Comparison of ENCODE assay signal across 1 cellular context in the genomic region with DNA sequence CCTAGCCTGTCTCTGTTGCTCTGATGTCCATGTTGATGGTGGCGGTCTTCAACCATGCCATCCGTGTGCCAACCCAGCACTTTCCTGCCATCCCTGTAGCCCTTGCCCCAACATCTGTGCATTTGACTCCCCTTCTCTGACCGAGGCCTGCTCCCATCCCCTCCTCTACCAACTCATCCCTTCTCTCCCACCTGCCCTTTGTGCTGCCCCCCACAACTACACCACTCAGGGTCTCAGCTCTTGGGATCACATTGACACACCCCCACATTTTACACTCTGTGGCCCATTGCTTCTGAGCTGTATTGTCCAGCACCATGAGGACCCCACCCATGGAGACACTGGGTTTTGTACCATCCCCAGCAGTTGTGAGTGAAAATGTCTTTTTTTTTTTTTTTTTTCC.
TF ChIP-seq lines count a peak whose summit lies in the region.

No MANE protein-coding gene starts in this region.

TF ChIP-seq in H1, 55 proteins besides CTCF, POLR2A, EP300 and RAD21:
- TF ChIP-seq SP2 (IDR thresholded peaks at IDR 0.05; ENCODE audit: low read length) = no peak
- TF ChIP-seq CHD1 (IDR thresholded peaks at IDR 0.05; ENCODE audit: low read depth, low read length) = no peak
- TF ChIP-seq FOSL1 (IDR thresholded peaks at IDR 0.05; ENCODE audit: insufficient read depth, low read depth, low read length) = no peak
- TF ChIP-seq EGR1 (IDR thresholded peaks at IDR 0.05; ENCODE audit: borderline replicate concordance, low read depth, low read length) = no peak
- no peak for TF ChIP-seq SUZ12 (IDR thresholded peaks at IDR 0.05; ENCODE audit: low read length)
- TF ChIP-seq BRCA1 (IDR thresholded peaks at IDR 0.05; ENCODE audit: low read depth, low read length) = no peak
- TF ChIP-seq CHD7 (IDR thresholded peaks at IDR 0.05; ENCODE audit: insufficient replicate concordance, low read length) = no peak
- no peak for TF ChIP-seq SIRT6 (IDR thresholded peaks at IDR 0.05; ENCODE audit: low read length)
- no peak for TF ChIP-seq POU5F1 (IDR thresholded peaks at IDR 0.05; ENCODE audit: low read depth, low read length)
- TF ChIP-seq BACH1 (IDR thresholded peaks at IDR 0.05; ENCODE audit: low read length) = no peak
- TF ChIP-seq TBP (IDR thresholded peaks at IDR 0.05; ENCODE audit: low read depth, low read length) = no peak
- TF ChIP-seq MAFK (IDR thresholded peaks at IDR 0.05; ENCODE audit: low read depth, low read length) = no peak
- TF ChIP-seq USF2 (IDR thresholded peaks at IDR 0.05; ENCODE audit: low read length) = no peak
- TF ChIP-seq CBX5 (IDR thresholded peaks at IDR 0.05; ENCODE audit: low read depth, low read length) = no peak
